ENCODE assay signal across 8 cellular contexts in the genomic region with DNA sequence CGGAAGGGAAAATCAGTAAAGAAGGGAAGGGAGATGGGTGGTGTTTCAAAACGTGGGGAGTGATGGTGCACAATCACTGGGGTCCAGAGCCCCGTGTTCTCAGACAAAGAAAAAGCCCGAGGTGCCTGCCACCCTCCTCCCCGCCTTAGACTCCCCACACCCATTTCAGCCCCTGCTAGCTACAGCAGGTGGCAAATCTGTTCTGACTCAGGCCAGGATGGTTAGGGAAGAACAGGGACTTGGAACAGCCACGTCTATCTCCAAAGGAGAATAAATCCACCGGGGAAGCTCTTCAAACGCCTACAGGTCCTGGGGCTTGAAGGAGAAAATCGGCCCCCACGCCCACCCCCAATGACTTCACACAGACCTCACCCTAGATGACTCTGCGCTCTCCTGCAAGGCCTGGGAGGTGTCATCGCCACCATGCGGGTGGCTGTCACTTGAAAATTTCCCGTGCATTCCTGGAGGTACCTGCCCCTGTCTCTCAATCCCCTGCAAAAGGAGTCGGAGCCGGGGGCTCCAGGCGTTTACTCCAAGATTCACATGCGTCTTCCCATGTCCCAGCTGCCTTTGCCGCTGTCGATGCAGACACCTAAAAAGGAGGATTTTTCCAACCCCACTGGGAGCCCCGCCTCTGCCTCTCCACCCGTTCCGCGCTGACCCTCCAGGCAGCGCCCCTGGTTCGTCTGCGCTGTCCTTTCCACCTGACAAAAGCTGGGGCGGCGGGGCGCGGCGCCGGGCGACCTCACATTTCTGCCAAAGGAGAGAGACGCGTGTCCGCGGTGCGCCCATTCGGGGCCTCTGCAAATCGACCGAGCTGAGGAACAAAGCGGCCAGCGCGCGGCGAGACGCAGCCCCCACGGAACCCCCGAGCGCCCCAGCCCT. TPM values are rescaled to one million over a fixed set of nuclear protein-coding genes. Genes with fewer than 3 reads are reported as not detected.
DNase-seq lines count a peak whose midpoint lies in the region; ATAC-seq, FAIRE-seq and TF ChIP-seq lines count a peak whose summit lies in the region.

No MANE protein-coding gene starts in this region.

- H3K36me3 ChIP-seq in spleen, result no peaks in the 10 kb centered on the region

- H3K27ac Mint-ChIP-seq in T-helper 2 cell treated with Interferon-gamma antibody and Interleukin-4, amounts not matched to agents 5 μg/mL and 100 μg/mL, for 36 hours, result no peak overlapping the region
- no peak overlapping the region for H3K27ac Mint-ChIP-seq in activated T-helper 17 cell treated with anti-CD3 and anti-CD28 coated beads, Interleukin-2, amount 50 U/mL, for 72 hours

- no peak for FAIRE-seq in HTR-8/SVneo (lab: Jason Lieb, UNC)

- no peak for TF ChIP-seq POLR2A in spleen (IDR thresholded peaks at IDR 0.05)

- H3K4me3 Mint-ChIP-seq in T-helper 2 cell treated with Interferon-gamma antibody and Interleukin-4, amounts not matched to agents 5 μg/mL and 100 μg/mL, for 36 hours, result peak overlapping the region; percentile 78
- H3K4me3 Mint-ChIP-seq in activated T-helper 17 cell treated with anti-CD3 and anti-CD28 coated beads, Interleukin-2, amount 50 U/mL, for 72 hours, result peak overlapping the region; percentile 75

- peaks cover 74% of the 10 kb centered on the region for H3K27me3 Mint-ChIP-seq in T-helper 2 cell treated with Interferon-gamma antibody and Interleukin-4, amounts not matched to agents 5 μg/mL and 100 μg/mL, for 36 hours (ENCODE audit: low read depth)
- peaks cover 54% of the 10 kb centered on the region for H3K27me3 Mint-ChIP-seq in activated T-helper 17 cell treated with anti-CD3 and anti-CD28 coated beads, Interleukin-2, amount 50 U/mL, for 72 hours

- H3K4me3 ChIP-seq in iPS-18c (ENCODE audit: insufficient read depth, low read depth, low read length) (peak overlapping the region; percentile 53), spleen (peak overlapping the region; percentile 33 to 76 (median 50))

- H3K9me3 ChIP-seq in iPS-18c (ENCODE audit: control insufficient read depth, insufficient read depth, low read length) (no peaks in the 10 kb centered on the region), spleen (peaks cover 0 to 15% (median 11%) of the 10 kb centered on the region in 8 donors)

- no peak for TF ChIP-seq CTCF in spleen (IDR thresholded peaks at IDR 0.05 in 8 of 11, conservative IDR thresholded peaks at IDR 0.05 in 3 of 11)

- no peak for ATAC-seq in activated T-helper 17 cell treated with anti-CD3 and anti-CD28 coated beads, Interleukin-2, amount 50 U/mL, for 72 hours (replicated peaks)

- 6 to 17% (median 6%) methylated on average over 23 to 51 of the region's 51 CpGs for WGBS in spleen, 5 donors

- H3K27me3 ChIP-seq in spleen (replicated peaks in 1 of 7), result peaks cover 0 to 74% (median 39%) of the 10 kb centered on the region in 7 donors

- H3K36me3 Mint-ChIP-seq in T-helper 2 cell treated with Interferon-gamma antibody and Interleukin-4, amounts not matched to agents 5 μg/mL and 100 μg/mL, for 36 hours (ENCODE audit: low read depth), result peaks cover 1% of the 10 kb centered on the region
- H3K36me3 Mint-ChIP-seq in activated T-helper 17 cell treated with anti-CD3 and anti-CD28 coated beads, Interleukin-2, amount 50 U/mL, for 72 hours (ENCODE audit: low read depth), result peaks cover 8% of the 10 kb centered on the region

- intact Hi-C loops in spleen (cut with DNase I; ENCODE audit: low total_unique reads), result no loop called here

- H3K4me1 Mint-ChIP-seq in T-helper 2 cell treated with Interferon-gamma antibody and Interleukin-4, amounts not matched to agents 5 μg/mL and 100 μg/mL, for 36 hours (ENCODE audit: low read depth), result peaks cover 10% of the 10 kb centered on the region
- peaks cover 7% of the 10 kb centered on the region for H3K4me1 Mint-ChIP-seq in activated T-helper 17 cell treated with anti-CD3 and anti-CD28 coated beads, Interleukin-2, amount 50 U/mL, for 72 hours

- H3K9me3 Mint-ChIP-seq in T-helper 2 cell treated with Interferon-gamma antibody and Interleukin-4, amounts not matched to agents 5 μg/mL and 100 μg/mL, for 36 hours, result peaks cover 9% of the 10 kb centered on the region
- H3K9me3 Mint-ChIP-seq in activated T-helper 17 cell treated with anti-CD3 and anti-CD28 coated beads, Interleukin-2, amount 50 U/mL, for 72 hours, result peaks cover 9% of the 10 kb centered on the region

- H3K4me1 ChIP-seq in spleen, result peaks cover 0 to 26% (median 19%) of the 10 kb centered on the region in 6 donors

- no peak for DNase-seq in T-helper 2 cell treated with Interferon-gamma antibody and Interleukin-4, amounts not matched to agents 5 μg/mL and 100 μg/mL, for 36 hours (ENCODE audit: low spot score)
- DNase-seq in T-helper 2 cell, result no peak
- DNase-seq in spleen, result no peak
- no peak for DNase-seq in HTR-8/SVneo (ENCODE audit: insufficient read length, low spot score)
- no peak for DNase-seq in NOMO-1 (lab: John Stamatoyannopoulos, UW; ENCODE audit: unreplicated experiment in 2 of 2)
- no peak for DNase-seq in stimulated activated naive CD4-positive, alpha-beta T cell (lab: John Stamatoyannopoulos, UW)

- H3K27ac ChIP-seq in spleen, result no peak overlapping the region

RNA-seq across cellular contexts. Expression of a gene that starts 0.8 kb away (rescaled TPM):
- under 1 TPM; 0.11 to 0.26 TPM for total RNA-seq in activated T-helper 17 cell treated with anti-CD3 and anti-CD28 coated beads, Interleukin-2, amount 50 U/mL, for 72 hours
- total RNA-seq in spleen, result 1 to 10 TPM; 1.9 to 7.6 (median 4.0) TPM
- polyA plus RNA-seq in spleen, result 1 to 10 TPM in 2 of 3 donors, under 1 TPM in 1; 0.57 to 1.5 (median 1.1) TPM
